12 cellular contexts compared by ENCODE assay signal in genomic region chr14:37598973-37599526, GRCh38. TPM values are rescaled to one million over a fixed set of nuclear protein-coding genes. Genes with fewer than 3 reads are reported as not detected.
DNase-seq lines count a peak whose midpoint lies in the region; ATAC-seq, FAIRE-seq and TF ChIP-seq lines count a peak whose summit lies in the region.
"Had no signal": no experiment of that assay in that cellular context is flagged by ENCODE, and none has a peak within 500 bp of the region (broad histone marks: within the 10 kb centered on the region; RNA-seq: fewer than 3 reads in every experiment).

No MANE protein-coding gene starts in this region.

- TF ChIP-seq POLR2A in prostate gland (IDR thresholded peaks at IDR 0.05), result no peak
- no peak for TF ChIP-seq POLR2A in Peyer's patch (IDR thresholded peaks at IDR 0.05)

- H3K4me3 ChIP-seq in Panc1 (ENCODE audit: low read depth in 2 of 2, low read length in 2 of 2) (peak overlapping the region; percentile 32 to 43), iPS DF 6.9 (ENCODE audit: low read length) (peak overlapping the region; percentile 2; the same call in 1 of the 2 replicates), prostate gland (peak overlapping the region; percentile 59 to 63), Peyer's patch (peak overlapping the region in 2 of 4 donors; percentile 42)
- H3K4me3 ChIP-seq: body of pancreas, K562 had no signal

- H3K36me3 ChIP-seq in Panc1 (ENCODE audit: control insufficient read depth, insufficient read depth, low read length) (no peaks in the 10 kb centered on the region), iPS DF 6.9 (ENCODE audit: control insufficient read depth, insufficient read depth, low read length) (no peaks in the 10 kb centered on the region), prostate gland (no peaks in the 10 kb centered on the region), Peyer's patch (no peaks in the 10 kb centered on the region)
- H3K36me3 ChIP-seq: spleen had no signal

- DNase-seq in DMS79 treated with DMSO at 0.1 percent for 48 hours (lab: John Stamatoyannopoulos, UW) (peak; percentile 75), DMS79 (lab: John Stamatoyannopoulos, UW) (no peak), Panc1 (ENCODE audit: low read depth, low spot score) (no peak), iPS DF 6.9 (ENCODE audit: low read depth, low spot score) (no peak), prostate gland (ENCODE audit: low spot score) (no peak), iPS-NIHi7 (ENCODE audit: extremely low spot score) (no peak), GM19239 (ENCODE audit: insufficient read length, low spot score) (no peak), Peyer's patch (no peak)
- DNase-seq: 8988T, spleen had no signal

- no peak for ATAC-seq in Panc1
- ATAC-seq: body of pancreas, K562 had no signal

- POLR2A ChIA-PET in Panc1 (lab: Charles Lee), result no interaction called here

- in situ Hi-C loops in Panc1 (cut with HindIII; ENCODE audit: low pct_unique_long_range_greater_than_20kb, low sequenced_read_pairs), result no loop called here

- no peaks in the 10 kb centered on the region for H3K9me3 ChIP-seq in Panc1 (ENCODE audit: control insufficient read depth, insufficient read depth, low read depth, low read length)
- H3K9me3 ChIP-seq in iPS DF 6.9 (ENCODE audit: control insufficient read depth, insufficient read depth, low read length), result no peaks in the 10 kb centered on the region
- no peaks in the 10 kb centered on the region for H3K9me3 ChIP-seq in prostate gland
- peaks cover 0 to 7% (median 0%) of the 10 kb centered on the region in 4 donors for H3K9me3 ChIP-seq in Peyer's patch
- H3K9me3 ChIP-seq: body of pancreas had no signal

- TF ChIP-seq CTCF in Panc1 (IDR thresholded peaks at IDR 0.05) (no peak), prostate gland (IDR thresholded peaks at IDR 0.05) (no peak), Peyer's patch (IDR thresholded peaks at IDR 0.05) (no peak)

- CTCF ChIA-PET in Panc1 (lab: Charles Lee), result interaction anchor here (0.6 kb wide), 1 partner anchor 418 kb away, joined by 3 read pairs; no protein-coding TSS in a partner anchor

- H3K27me3 ChIP-seq in Panc1 (ENCODE audit: control insufficient read depth, insufficient read depth, low read length), result peaks cover 3% of the 10 kb centered on the region
- peaks cover 88% of the 10 kb centered on the region for H3K27me3 ChIP-seq in iPS DF 6.9 (ENCODE audit: control insufficient read depth, insufficient read depth, low read length)
- no peaks in the 10 kb centered on the region for H3K27me3 ChIP-seq in prostate gland (replicated peaks; ENCODE audit: insufficient read depth)
- peaks cover 0 to 41% of the 10 kb centered on the region in 2 donors for H3K27me3 ChIP-seq in Peyer's patch

- H3K27ac ChIP-seq in Panc1 (ENCODE audit: low read length), result no peak overlapping the region
- H3K27ac ChIP-seq in iPS DF 6.9 (ENCODE audit: low read length), result no peak overlapping the region
- peak overlapping the region; percentile 96 for H3K27ac ChIP-seq in prostate gland
- peak overlapping the region in 1 of 4 donors; percentile 14 for H3K27ac ChIP-seq in Peyer's patch
- H3K27ac ChIP-seq: body of pancreas, spleen had no signal

- no CpG with 5 or more reads among the region's 26 CpGs for WGBS in iPS DF 6.9 (ENCODE audit: insufficient coverage, insufficient read length)
- WGBS in prostate gland, result 9% methylated on average over 26 of the region's 26 CpGs

- FAIRE-seq in GM19239 (lab: Jason Lieb, UNC), result no peak
- FAIRE-seq: K562 had no signal

- no peaks in the 10 kb centered on the region for H3K4me1 ChIP-seq in Panc1 (ENCODE audit: control insufficient read depth, insufficient read depth, low read length)
- peaks cover 7% of the 10 kb centered on the region for H3K4me1 ChIP-seq in iPS DF 6.9 (ENCODE audit: control insufficient read depth, insufficient read depth, low read length)
- no peaks in the 10 kb centered on the region for H3K4me1 ChIP-seq in prostate gland (replicated peaks)
- peaks cover 0 to 49% (median 0%) of the 10 kb centered on the region in 4 donors for H3K4me1 ChIP-seq in Peyer's patch

- BruUV-seq in Panc1 (replicated peaks; lab: Mats Ljungman, UMichigan), result no TSS peak

- intact Hi-C loops in Panc1 (cut with micrococcal nuclease; ENCODE audit: unreplicated experiment) (no loop called here), prostate gland (cut with DNase I) (no loop called here)

RNA-seq across cellular contexts. Expression of gene TTC6, which starts 3.6 kb away (rescaled TPM):
- total RNA-seq in Panc1 (2021; ENCODE audit: unreplicated experiment) (0.54 TPM), prostate gland (10 to 100 TPM; 88.2 to 89.8 TPM), Peyer's patch (10 to 100 TPM in 1 of 4 donors, 1 to 10 TPM in 2, not detected in 1; 1.8 to 12.7 (median 3.6) TPM)
- 0.68 TPM for polyA plus RNA-seq in Panc1 (2012; ENCODE audit: insufficient read length)
- total RNA-seq: body of pancreas, spleen had no signal
- polyA plus RNA-seq: spleen had no signal

RNA-seq across cellular contexts. Expression of gene FOXA1, which starts 4.0 kb away (rescaled TPM):
- total RNA-seq in Panc1 (2021; ENCODE audit: unreplicated experiment) (8.7 TPM), prostate gland (100 to 1,000 TPM; 186 to 656 TPM), Peyer's patch (10 to 100 TPM in 3 of 4 donors, 1 to 10 TPM in 1; 7.4 to 24.6 (median 21.4) TPM)
- polyA plus RNA-seq in Panc1 (2012; ENCODE audit: insufficient read length), result 5.2 TPM
- total RNA-seq: spleen had no signal
- polyA plus RNA-seq: spleen had no signal

Comparison
In these comparisons a context has a peak if more than half of its experiments do, and no peak if none do; other contexts are left out.
1. H3K27ac ChIP-seq: peak in prostate gland (2 of 2); none in Panc1 (single experiment) and iPS DF 6.9 (single experiment).
2. RNA of gene TTC6, which starts 3.6 kb away (total RNA-seq): 88.2 to 89.8 TPM in prostate gland; 1.8 to 12.7 TPM in Peyer's patch and 0.54 TPM in Panc1 (single experiment); every median in the first group is over 4 times any median in the second.
3. RNA of gene FOXA1, which starts 4.0 kb away (total RNA-seq): 186 to 656 TPM in prostate gland; 7.4 to 24.6 TPM in Peyer's patch and 8.7 TPM in Panc1 (single experiment); every median in the first group is over 4 times any median in the second.